18 cellular contexts compared by ENCODE assay signal in the genomic region with DNA sequence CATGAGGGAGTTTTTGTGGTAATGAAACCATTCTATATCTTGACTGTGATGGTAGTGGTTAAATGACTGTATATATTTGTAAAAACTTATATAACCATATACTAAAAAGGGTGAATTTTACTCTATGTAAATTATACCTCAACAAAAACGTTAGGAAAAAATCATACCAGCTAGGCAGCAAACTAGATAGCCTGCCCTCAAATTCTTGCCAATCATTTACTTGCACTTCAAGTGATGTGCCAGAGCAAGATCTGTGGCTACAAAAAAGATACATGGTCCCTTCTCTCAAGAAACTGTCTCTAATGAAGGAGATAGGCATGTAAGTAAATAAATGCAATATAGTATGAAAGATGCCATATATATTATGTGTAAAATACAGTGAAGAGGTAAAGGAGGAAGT. TPM values are rescaled to one million over a fixed set of nuclear protein-coding genes. Genes with fewer than 3 reads are reported as not detected.
"Had no signal": no experiment of that assay in that cellular context is flagged by ENCODE, and none has a peak within 500 bp of the region (broad histone marks: within the 10 kb centered on the region; RNA-seq: fewer than 3 reads in every experiment).

No MANE protein-coding gene starts in this region.

- H3K27me3 Mint-ChIP-seq: dendritic cell treated with granulocyte-macrophage colony-stimulating factor and Interleukin-4, amounts not matched to agents 40 ng/mL and 50 ng/mL, for 4 days had no signal

- H3K27ac ChIP-seq: epithelial cell of prostate, esophagus muscularis mucosa, gastrocnemius medialis, heart right ventricle, neutrophil, upper lobe of left lung, uterus had no signal

- H3K36me3 ChIP-seq: esophagus muscularis mucosa, gastrocnemius medialis, heart right ventricle, neutrophil, upper lobe of left lung, uterus had no signal

- H3K9me3 Mint-ChIP-seq: dendritic cell treated with granulocyte-macrophage colony-stimulating factor and Interleukin-4, amounts not matched to agents 40 ng/mL and 50 ng/mL, for 4 days; effector memory CD8-positive, alpha-beta T cell had no signal

- H3K4me3 Mint-ChIP-seq: dendritic cell treated with granulocyte-macrophage colony-stimulating factor and Interleukin-4, amounts not matched to agents 40 ng/mL and 50 ng/mL, for 4 days; effector memory CD8-positive, alpha-beta T cell; naive thymus-derived CD4-positive, alpha-beta T cell; nephron progenitor cell had no signal

- H3K4me3 ChIP-seq: esophagus muscularis mucosa, gastrocnemius medialis, heart right ventricle, upper lobe of left lung, uterus had no signal

- H3K27ac Mint-ChIP-seq: dendritic cell treated with granulocyte-macrophage colony-stimulating factor and Interleukin-4, amounts not matched to agents 40 ng/mL and 50 ng/mL, for 4 days; effector memory CD8-positive, alpha-beta T cell; naive thymus-derived CD4-positive, alpha-beta T cell; nephron progenitor cell had no signal

- DNase-seq: effector memory CD8-positive, alpha-beta T cell; gastrocnemius medialis; heart right ventricle; left cardiac atrium; mesendoderm; naive thymus-derived CD4-positive, alpha-beta T cell; nephron progenitor cell; stimulated activated CD4-positive, alpha-beta T cell treated with anti-CD3 and anti-CD28 coated beads, Interleukin-2, amount 100 ng/mL, for 48 hours; stimulated activated naive CD4-positive, alpha-beta T cell treated with Interleukin-2 at 50 U/mL for 16 hours; upper lobe of left lung; uterus had no signal

- H3K9me3 ChIP-seq: esophagus muscularis mucosa, gastrocnemius medialis, heart right ventricle, neutrophil, upper lobe of left lung, uterus had no signal

- H3K27me3 ChIP-seq: neutrophil, upper lobe of left lung, uterus had no signal

- H3K4me1 Mint-ChIP-seq: naive thymus-derived CD4-positive, alpha-beta T cell; nephron progenitor cell had no signal

- ATAC-seq: effector memory CD8-positive, alpha-beta T cell; gastrocnemius medialis; heart right ventricle; left cardiac atrium; naive thymus-derived CD4-positive, alpha-beta T cell had no signal

- H3K4me1 ChIP-seq: esophagus muscularis mucosa, gastrocnemius medialis, heart right ventricle, upper lobe of left lung, uterus had no signal

- H3K36me3 Mint-ChIP-seq: naive thymus-derived CD4-positive, alpha-beta T cell had no signal

- FAIRE-seq: keratinocyte, small intestine had no signal

RNA-seq across cellular contexts. Expression of a gene that starts 10.0 kb away (rescaled TPM):
- total RNA-seq: naive thymus-derived CD4-positive, alpha-beta T cell; pulmonary artery endothelial cell had no signal
- polyA plus RNA-seq: naive thymus-derived CD4-positive, alpha-beta T cell had no signal
